Comparison of ENCODE assay signal across 37 cellular contexts in the genomic region with DNA sequence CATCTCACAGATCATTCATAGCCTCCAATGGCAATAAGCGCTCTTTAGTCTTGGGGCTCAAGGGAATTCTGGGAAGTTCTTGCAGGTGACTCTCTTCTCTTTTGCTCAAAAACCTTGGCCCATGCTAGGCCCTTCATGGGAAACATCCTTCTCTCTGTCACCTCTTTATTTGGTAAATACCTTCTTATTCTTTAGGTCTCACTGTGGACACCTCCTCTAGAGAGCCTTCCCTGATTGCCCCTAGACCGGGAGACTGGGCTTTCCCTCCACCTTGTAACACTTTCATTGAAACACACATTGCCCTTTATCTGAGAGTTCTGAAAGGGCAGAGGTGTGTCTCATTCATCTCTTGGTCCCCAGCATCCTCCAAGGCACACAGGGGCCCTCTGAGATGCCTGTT. TPM values are rescaled to one million over a fixed set of nuclear protein-coding genes. Genes with fewer than 3 reads are reported as not detected.
A peak's percentile ranks its signal among the peaks of the same experiment; 100 is the strongest.
DNase-seq lines count a peak whose midpoint lies in the region; ATAC-seq, FAIRE-seq and TF ChIP-seq lines count a peak whose summit lies in the region.
"Had no signal": no experiment of that assay in that cellular context is flagged by ENCODE, and none has a peak within 500 bp of the region (broad histone marks: within the 10 kb centered on the region; RNA-seq: fewer than 3 reads in every experiment).

No MANE protein-coding gene starts in this region.

- BruUV-seq in K562 (replicated peaks; lab: Mats Ljungman, UMichigan), result no TSS peak

- in situ Hi-C loops in K562 (cut with MboI), result no loop called here

- no peaks in the 10 kb centered on the region for H3K9me1 ChIP-seq in K562 (ENCODE audit: control insufficient read depth, insufficient read depth, low read length)

- H3K27ac ChIP-seq in A549, result no peak overlapping the region
- H3K27ac ChIP-seq in K562 (ENCODE audit: extremely low read depth, low read depth, low read length), result no peak overlapping the region
- no peak overlapping the region for H3K27ac ChIP-seq in osteoblast (ENCODE audit: low read depth, low read length)
- H3K27ac ChIP-seq in neural progenitor cell, result no peak overlapping the region
- H3K27ac ChIP-seq: 22Rv1; BLaER1; BLaER1 treated with 17β-estradiol and CSF1 and Interleukin-3, amounts not matched to agents 10 nM and 100 nM; C4-2B had no signal

- DNase-seq in A549 (ENCODE audit: low read depth in 1 of 2, low spot score in 1 of 2) (no peak), K562 (ENCODE audit: extremely low read depth in 1 of 4, low spot score in 3 of 4) (no peak), osteoblast (ENCODE audit: insufficient read length, low spot score, missing footprints) (peak; percentile 34), progenitor cell of endocrine pancreas (ENCODE audit: low spot score, unreplicated experiment) (no peak), neural progenitor cell (ENCODE audit: low spot score) (no peak)
- no peak for DNase-seq in stimulated activated CD4-positive, alpha-beta T cell treated with anti-CD3 and anti-CD28 coated beads, Interleukin-4, amount 100 ng/mL, for 1 hour
- DNase-seq: 8988T; ACHN; AML-193; BE2C; C1 segment of cervical spinal cord; Caco-2; Calu3; CD4-positive, alpha-beta memory T cell; CD4-positive, alpha-beta T cell; CD4-positive, CD25-positive, alpha-beta regulatory T cell; CD8-positive, alpha-beta memory T cell; CD8-positive, alpha-beta T cell; COR-L47; DMS 273 treated with DMSO at 0.1 percent for 48 hours; DMS153; DMS53; DMS79; DMS79 treated with DMSO at 0.1 percent for 48 hours; DND-41; EL had no signal

- no peak for TF ChIP-seq EP300 in A549 (IDR thresholded peaks at IDR 0.05)
- TF ChIP-seq EP300 in K562 (IDR thresholded peaks at IDR 0.05; ENCODE audit: low read length), result no peak

- intact Hi-C loops in K562 (cut with micrococcal nuclease), result no loop called here

- H3K4me1 ChIP-seq in A549, result peaks cover 13% of the 10 kb centered on the region
- peaks cover 19 to 39% of the 10 kb centered on the region in 2 experiments; a peak in 4 of 5 replicates for H3K4me1 ChIP-seq in K562 (replicated peaks in 1 of 2; ENCODE audit: control insufficient read depth in 2 of 2, insufficient read depth in 2 of 2, low read length in 2 of 2)
- peaks cover 4% of the 10 kb centered on the region for H3K4me1 ChIP-seq in osteoblast (ENCODE audit: insufficient read depth, low read length)
- no peaks in the 10 kb centered on the region for H3K4me1 ChIP-seq in neural progenitor cell
- H3K4me1 ChIP-seq: BE2C had no signal

- H3K9me3 ChIP-seq in A549 (peaks cover 7% of the 10 kb centered on the region; the same call in 2 of the 3 replicates), K562 (replicated peaks; ENCODE audit: control insufficient read depth, insufficient read depth, low read depth, low read length) (no peaks in the 10 kb centered on the region), osteoblast (ENCODE audit: low read depth, low read length) (no peaks in the 10 kb centered on the region), neural progenitor cell (ENCODE audit: low read depth) (no peaks in the 10 kb centered on the region)
- H3K9me3 ChIP-seq: BE2C had no signal

- H3K79me2 ChIP-seq in K562 (ENCODE audit: control insufficient read depth, insufficient read depth, low read length) (no peaks in the 10 kb centered on the region), osteoblast (ENCODE audit: insufficient read depth, low read length) (no peaks in the 10 kb centered on the region), neural progenitor cell (ENCODE audit: low read depth) (no peaks in the 10 kb centered on the region)

- H3K4me1 Mint-ChIP-seq in progenitor cell of endocrine pancreas (ENCODE audit: low read depth) (no peaks in the 10 kb centered on the region), neural progenitor cell (peaks cover 26% of the 10 kb centered on the region)
- H3K4me1 Mint-ChIP-seq: B cell; CD14-positive monocyte; CD4-positive, alpha-beta memory T cell; CD4-positive, CD25-positive, alpha-beta regulatory T cell; CD8-positive, alpha-beta memory T cell had no signal

- H3K4me3 ChIP-seq in A549 (no peak overlapping the region), K562 (no peak overlapping the region), osteoblast (ENCODE audit: insufficient read depth, low read length) (no peak overlapping the region), neural progenitor cell (no peak overlapping the region)
- H3K4me3 ChIP-seq: BLaER1; BLaER1 treated with 17β-estradiol and CSF1 and Interleukin-3, amounts not matched to agents 10 nM and 100 nM had no signal

- no peak overlapping the region for H2AFZ ChIP-seq in K562 (ENCODE audit: low read depth, low read length)
- no peak overlapping the region for H2AFZ ChIP-seq in osteoblast (ENCODE audit: low read length)
- no peak overlapping the region for H2AFZ ChIP-seq in neural progenitor cell (replicated peaks)

- no peak for TF ChIP-seq POLR2A in A549 (IDR thresholded peaks at IDR 0.05; ENCODE audit: low read length)
- no peak for TF ChIP-seq POLR2A in K562 (conservative IDR thresholded peaks at IDR 0.05)

- H3K27ac Mint-ChIP-seq in progenitor cell of endocrine pancreas, result peak overlapping the region; percentile 21
- no peak overlapping the region for H3K27ac Mint-ChIP-seq in neural progenitor cell
- H3K27ac Mint-ChIP-seq: B cell; CD4-positive, alpha-beta memory T cell; CD4-positive, alpha-beta T cell; CD4-positive, CD25-positive, alpha-beta regulatory T cell; CD8-positive, alpha-beta memory T cell; CD8-positive, alpha-beta T cell had no signal

- TF ChIP-seq CTCF in A549 (IDR thresholded peaks at IDR 0.05), result no peak
- TF ChIP-seq CTCF in K562 (IDR thresholded peaks at IDR 0.05 in 2 of 3, conservative IDR thresholded peaks at IDR 0.05 in 1 of 3; ENCODE audit: insufficient read depth in 2 of 3, low read depth in 1 of 3, low read length in 3 of 3), result no peak
- no peak for TF ChIP-seq CTCF in osteoblast (IDR thresholded peaks at IDR 0.05; ENCODE audit: extremely low read depth, low read depth, low read length)
- no peak for TF ChIP-seq CTCF in progenitor cell of endocrine pancreas (IDR thresholded peaks at IDR 0.05; ENCODE audit: unreplicated experiment)
- no peak for TF ChIP-seq CTCF in neural progenitor cell (IDR thresholded peaks at IDR 0.05)

- H3K9me3 Mint-ChIP-seq in progenitor cell of endocrine pancreas (ENCODE audit: low read depth) (peaks cover 5% of the 10 kb centered on the region), neural progenitor cell (peaks cover 4% of the 10 kb centered on the region)

- peaks cover 39% of the 10 kb centered on the region for H3K27me3 Mint-ChIP-seq in progenitor cell of endocrine pancreas
- peaks cover 15% of the 10 kb centered on the region for H3K27me3 Mint-ChIP-seq in neural progenitor cell (ENCODE audit: insufficient read depth, low read depth)

- H3K4me2 ChIP-seq in A549, result no peak overlapping the region
- H3K4me2 ChIP-seq in K562 (ENCODE audit: insufficient read depth, low read length), result no peak overlapping the region
- H3K4me2 ChIP-seq in osteoblast (ENCODE audit: insufficient read depth, low read length), result no peak overlapping the region
- H3K4me2 ChIP-seq in neural progenitor cell, result no peak overlapping the region
- H3K4me2 ChIP-seq: BLaER1; BLaER1 treated with 17β-estradiol and CSF1 and Interleukin-3, amounts not matched to agents 10 nM and 100 nM had no signal

- H3F3A ChIP-seq in neural progenitor cell (ENCODE audit: low read depth), result no peaks in the 10 kb centered on the region

- no peak for ATAC-seq in A549
- ATAC-seq in K562, result no peak
- no peak for ATAC-seq in esophagus mucosa
- ATAC-seq in HG03097 (IDR thresholded peaks at IDR 0.05; ENCODE audit: low FRiP score, unreplicated experiment), result no peak
- ATAC-seq: CD8-positive, alpha-beta T cell had no signal

- H3K4me3 Mint-ChIP-seq in progenitor cell of endocrine pancreas (ENCODE audit: low read depth) (no peak overlapping the region), neural progenitor cell (no peak overlapping the region)
- H3K4me3 Mint-ChIP-seq: B cell; CD14-positive monocyte; CD4-positive, alpha-beta T cell; CD4-positive, CD25-positive, alpha-beta regulatory T cell; CD8-positive, alpha-beta memory T cell; CD8-positive, alpha-beta T cell had no signal

- H3K36me3 Mint-ChIP-seq in progenitor cell of endocrine pancreas (ENCODE audit: insufficient read depth), result no peaks in the 10 kb centered on the region
- H3K36me3 Mint-ChIP-seq in neural progenitor cell, result no peaks in the 10 kb centered on the region
- H3K36me3 Mint-ChIP-seq: CD14-positive monocyte; CD4-positive, CD25-positive, alpha-beta regulatory T cell; CD8-positive, alpha-beta T cell had no signal

- POLR2A ChIA-PET in A549 (lab: Yijun Ruan, JAX), result no interaction called here
- POLR2A ChIA-PET in K562 (lab: Yijun Ruan, JAX), result no interaction called here

- no peaks in the 10 kb centered on the region for H3K36me3 ChIP-seq in K562 (ENCODE audit: control insufficient read depth, insufficient read depth, low read length)
- no peaks in the 10 kb centered on the region for H3K36me3 ChIP-seq in osteoblast (ENCODE audit: insufficient read depth, low read length)
- no peaks in the 10 kb centered on the region for H3K36me3 ChIP-seq in neural progenitor cell
- H3K36me3 ChIP-seq: BE2C; BLaER1; BLaER1 treated with 17β-estradiol and CSF1 and Interleukin-3, amounts not matched to agents 10 nM and 100 nM had no signal

- H3K27me3 ChIP-seq in K562 (ENCODE audit: control insufficient read depth in 2 of 2, insufficient read depth in 2 of 2, low read length in 2 of 2), result no peaks in the 10 kb centered on the region; a peak in 1 of 5 replicates
- peaks cover 8% of the 10 kb centered on the region for H3K27me3 ChIP-seq in osteoblast (ENCODE audit: insufficient read depth, low read length)
- H3K27me3 ChIP-seq in neural progenitor cell, result peaks cover 3% of the 10 kb centered on the region
- H3K27me3 ChIP-seq: BLaER1; BLaER1 treated with 17β-estradiol and CSF1 and Interleukin-3, amounts not matched to agents 10 nM and 100 nM had no signal

- FAIRE-seq in A549 (lab: Jason Lieb, UNC), result no peak
- no peak for FAIRE-seq in K562 (lab: Jason Lieb, UNC)
- FAIRE-seq: A204.1, D721Med had no signal

- CTCF ChIA-PET in A549 (lab: Yijun Ruan, JAX) (interaction anchor here (0.6 to 1.7 kb wide), 5 partner anchors 19 to 132 kb away, joined by 3 to 5 read pairs (median 4); no protein-coding TSS in a partner anchor), K562 (lab: Yijun Ruan, JAX; ENCODE audit: low intra/inter-chr PET ratio) (no interaction called here)

- TF ChIP-seq RAD21 in A549 (conservative IDR thresholded peaks at IDR 0.05 in 1 of 2, IDR thresholded peaks at IDR 0.05 in 1 of 2) (no peak), K562 (CRISPR knock-in tag; conservative IDR thresholded peaks at IDR 0.05 in 1 of 2, IDR thresholded peaks at IDR 0.05 in 1 of 2) (no peak)

- no peak overlapping the region for H3K9ac ChIP-seq in K562 (ENCODE audit: insufficient read depth in 1 of 2, low read depth in 2 of 2, low read length in 2 of 2)
- H3K9ac ChIP-seq in neural progenitor cell, result no peak overlapping the region
- H3K9ac ChIP-seq: BLaER1; BLaER1 treated with 17β-estradiol and CSF1 and Interleukin-3, amounts not matched to agents 10 nM and 100 nM had no signal

- H4K20me1 ChIP-seq in K562 (replicated peaks; ENCODE audit: control insufficient read depth, insufficient read depth, low read length), result no peaks in the 10 kb centered on the region
- H4K20me1 ChIP-seq in osteoblast (ENCODE audit: insufficient read depth, low read length), result no peaks in the 10 kb centered on the region
- H4K20me1 ChIP-seq in neural progenitor cell (ENCODE audit: low read depth), result no peaks in the 10 kb centered on the region
- H4K20me1 ChIP-seq: BLaER1; BLaER1 treated with 17β-estradiol and CSF1 and Interleukin-3, amounts not matched to agents 10 nM and 100 nM had no signal

- 49% methylated on average over 2 of the region's 2 CpGs for WGBS in A549 (ENCODE audit: missing lambda C conversion rate)
- 67% methylated on average over 2 of the region's 2 CpGs for WGBS in K562 (ENCODE audit: insufficient coverage, low coverage, missing lambda C conversion rate)

RNA-seq across cellular contexts. Expression of gene C19orf81, which starts 1.9 kb away (rescaled TPM):
- polyA plus RNA-seq in A549 (2011; rRNA removed) (1.8 and 2.1 TPM in 2 replicates), A549 (2017; fragmentation: RNase III; extraction: RNeasy Plus Mini Kit Qiagen cat#74134 plus additional on column Dnase treatment) (7.9 to 9.5 TPM (median 8.2 TPM) in 3 replicates), K562 (2011; rRNA removed) (2.5 and 5.1 TPM in 2 replicates), K562 (2014; fragmentation: Illumina TruSeq; extraction: Trizol) (1.1 TPM in 1 of 2 replicates, not detected in the other), K562 (2014; fragmentation: Nextera tagmentation; extraction: Ambion mirVana) (not detected), K562 (2014; rRNA removed) (35.9 and 46.2 TPM in 2 replicates)
- polyA plus RNA-seq in A549 (2012; cell fraction: cytosol; rRNA removed), result 5.7 and 5.8 TPM in 2 replicates
- 5.8 and 5.9 TPM in 2 replicates for polyA plus RNA-seq in A549 (2012; cell fraction: nucleus; rRNA removed)
- polyA minus RNA-seq in A549 (2011; rRNA and poly(A)+ RNA removed), result not detected in 2 replicates
- total RNA-seq in K562 (2011; cell fraction: chromatin; rRNA removed; ENCODE audit: low replicate concordance), result 3.2 TPM in 1 of 2 replicates, not detected in the other
- total RNA-seq in K562 (2011; cell fraction: nucleolus; rRNA removed), result 10.5 and 13.3 TPM in 2 replicates
- total RNA-seq in K562 (2011; cell fraction: nucleoplasm; rRNA removed), result 7.7 and 11.2 TPM in 2 replicates
- total RNA-seq in K562 (2014; rRNA removed) (42.9 and 52.9 TPM in 2 replicates), K562 (2014; rRNA removed; fragmentation: Illumina TruSeq; extraction: Trizol) (not detected in 2 replicates), K562 (2015; rRNA removed; fragmentation: Illumina TruSeq; extraction: Trizol) (2.9 and 3.0 TPM in 2 replicates), K562 (2021) (33.0 and 40.2 TPM in 2 replicates), osteoblast (not detected in 2 replicates), progenitor cell of endocrine pancreas (5.6 and 8.6 TPM in 2 replicates), neural progenitor cell (ENCODE audit: low replicate concordance) (1.3 and 6.0 TPM in 2 replicates), esophagus mucosa (not detected)
- polyA plus RNA-seq in K562 (2011; cell fraction: cytosol; rRNA removed), result 8.7 and 29.6 TPM in 2 replicates
- polyA plus RNA-seq in K562 (2011; cell fraction: nucleus; rRNA removed), result 8.3 and 17.5 TPM in 2 replicates
- polyA plus RNA-seq in K562 (2012), result 26.5 and 30.0 TPM in 2 replicates
- not detected in 2 replicates for polyA minus RNA-seq in K562 (2011; rRNA and poly(A)+ RNA removed)
- 3.5 and 5.7 TPM in 2 replicates for polyA minus RNA-seq in K562 (2011; cell fraction: cytosol; rRNA and poly(A)+ RNA removed)
- polyA minus RNA-seq in K562 (2011; cell fraction: nucleus; rRNA and poly(A)+ RNA removed), result 6.1 and 7.3 TPM in 2 replicates
- total RNA-seq: B cell; Calu3; CD4-positive, alpha-beta memory T cell; CD4-positive, alpha-beta T cell; CD4-positive, CD25-positive, alpha-beta regulatory T cell; CD8-positive, alpha-beta memory T cell; CD8-positive, alpha-beta T cell had no signal
- polyA plus RNA-seq: AG04450; CD14-positive monocyte; CD4-positive, alpha-beta memory T cell; CD4-positive, CD25-positive, alpha-beta regulatory T cell; CD8-positive, alpha-beta memory T cell had no signal

RNA-seq across cellular contexts. Expression of gene SYT3, which starts 11.5 kb away (rescaled TPM):
- polyA plus RNA-seq in A549 (2011; rRNA removed) (0.25 and 0.29 TPM in 2 replicates), A549 (2017; fragmentation: RNase III; extraction: RNeasy Plus Mini Kit Qiagen cat#74134 plus additional on column Dnase treatment) (0.45 to 1.2 TPM (median 1.1 TPM) in 3 replicates), K562 (2011; rRNA removed) (0.35 and 0.40 TPM in 2 replicates), K562 (2014; fragmentation: Illumina TruSeq; extraction: Trizol) (0.54 and 1.2 TPM in 2 replicates), K562 (2014; fragmentation: Nextera tagmentation; extraction: Ambion mirVana) (not detected), K562 (2014; rRNA removed) (0.38 and 0.85 TPM in 2 replicates)
- 0.24 and 0.30 TPM in 2 replicates for polyA plus RNA-seq in A549 (2012; cell fraction: cytosol; rRNA removed)
- polyA plus RNA-seq in A549 (2012; cell fraction: nucleus; rRNA removed), result 0.44 and 0.54 TPM in 2 replicates
- polyA minus RNA-seq in A549 (2011; rRNA and poly(A)+ RNA removed), result 0.44 TPM in 1 of 2 replicates, not detected in the other
- total RNA-seq in K562 (2011; cell fraction: chromatin; rRNA removed; ENCODE audit: low replicate concordance), result 1.5 and 2.4 TPM in 2 replicates
- total RNA-seq in K562 (2011; cell fraction: nucleolus; rRNA removed), result 1.6 and 2.0 TPM in 2 replicates
- total RNA-seq in K562 (2011; cell fraction: nucleoplasm; rRNA removed), result 1.5 and 3.9 TPM in 2 replicates
- total RNA-seq in K562 (2014; rRNA removed) (1.1 and 1.6 TPM in 2 replicates), K562 (2014; rRNA removed; fragmentation: Illumina TruSeq; extraction: Trizol) (0.36 and 0.51 TPM in 2 replicates), K562 (2015; rRNA removed; fragmentation: Illumina TruSeq; extraction: Trizol) (0.40 and 0.41 TPM in 2 replicates), K562 (2021) (1.7 and 2.0 TPM in 2 replicates), osteoblast (0.36 TPM in 1 of 2 replicates, not detected in the other), progenitor cell of endocrine pancreas (0.91 and 1.8 TPM in 2 replicates), neural progenitor cell (ENCODE audit: low replicate concordance) (0.41 and 1.1 TPM in 2 replicates), esophagus mucosa (not detected)
- polyA plus RNA-seq in K562 (2011; cell fraction: cytosol; rRNA removed), result 0.28 and 1.0 TPM in 2 replicates
- polyA plus RNA-seq in K562 (2011; cell fraction: nucleus; rRNA removed), result 1.5 and 2.9 TPM in 2 replicates
- polyA plus RNA-seq in K562 (2012), result 1.6 and 3.0 TPM in 2 replicates
- polyA minus RNA-seq in K562 (2011; rRNA and poly(A)+ RNA removed), result 0.12 and 0.84 TPM in 2 replicates
- 0.38 TPM in 1 of 2 replicates, not detected in the other for polyA minus RNA-seq in K562 (2011; cell fraction: cytosol; rRNA and poly(A)+ RNA removed)
- polyA minus RNA-seq in K562 (2011; cell fraction: nucleus; rRNA and poly(A)+ RNA removed), result 0.44 and 0.67 TPM in 2 replicates
- total RNA-seq: Calu3; CD4-positive, alpha-beta memory T cell; CD4-positive, alpha-beta T cell; CD4-positive, CD25-positive, alpha-beta regulatory T cell had no signal
- polyA plus RNA-seq: CD14-positive monocyte; CD4-positive, CD25-positive, alpha-beta regulatory T cell had no signal

Comparison
In these comparisons a context has a peak if more than half of its experiments do, and no peak if none do; other contexts are left out.
1. Of the 35 proteins assayed by ChIP-seq in both K562 and A549: peak only in K562: none; only in A549: none; in both: ZFP36; in neither: 34.